ENCODE assay signal across 10 cellular contexts in the genomic region with DNA sequence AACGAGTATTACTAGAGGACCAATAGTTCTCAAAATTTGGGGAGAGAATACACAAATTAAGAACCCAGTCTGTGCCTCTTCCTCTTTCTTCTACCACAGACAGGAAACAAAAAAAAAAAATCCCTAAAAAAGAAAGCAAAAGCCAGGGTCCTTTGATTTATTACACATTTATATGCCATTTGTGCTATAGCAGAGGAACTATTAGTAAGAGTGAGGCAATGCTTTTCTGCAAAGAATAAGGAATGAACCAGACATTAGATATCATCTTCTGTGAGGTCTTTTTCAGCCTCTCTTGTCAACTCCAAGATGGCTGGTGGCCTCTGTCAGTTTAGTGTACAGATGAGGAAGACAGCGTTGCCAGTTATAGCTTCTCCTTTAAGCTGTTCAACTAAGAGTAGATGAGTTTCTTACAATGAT.
DNase-seq lines count a peak whose midpoint lies in the region; ATAC-seq and TF ChIP-seq lines count a peak whose summit lies in the region.
"Had no signal": no experiment of that assay in that cellular context is flagged by ENCODE, and none has a peak within 500 bp of the region (broad histone marks: within the 10 kb centered on the region; RNA-seq: fewer than 3 reads in every experiment).

No MANE protein-coding gene starts in this region.

- no peaks in the 10 kb centered on the region for H3K9me3 ChIP-seq in effector memory CD4-positive, alpha-beta T cell (ENCODE audit: control insufficient read depth, low read length)
- no peaks in the 10 kb centered on the region for H3K9me3 ChIP-seq in neural progenitor cell (ENCODE audit: low read depth)
- H3K9me3 ChIP-seq: Peyer's patch had no signal

- peak overlapping the region; percentile 8 for H3K27ac ChIP-seq in effector memory CD4-positive, alpha-beta T cell (ENCODE audit: insufficient read depth, low read length, poor library complexity, severe bottlenecking)
- H3K27ac ChIP-seq in neural progenitor cell: no peak overlapping the region

- ATAC-seq in GM21360 (IDR thresholded peaks at IDR 0.05; ENCODE audit: unreplicated experiment): peak; percentile 48
- no peak for ATAC-seq in HG02763 (IDR thresholded peaks at IDR 0.05; ENCODE audit: unreplicated experiment)
- no peak for ATAC-seq in HG03196 (IDR thresholded peaks at IDR 0.05; ENCODE audit: unreplicated experiment)

- no peak overlapping the region for H3K4me2 ChIP-seq in neural progenitor cell

- H3K27me3 ChIP-seq in effector memory CD4-positive, alpha-beta T cell (replicated peaks; ENCODE audit: control insufficient read depth, insufficient read depth, low read length, poor library complexity, severe bottlenecking): no peaks in the 10 kb centered on the region
- H3K27me3 ChIP-seq in neural progenitor cell: no peaks in the 10 kb centered on the region
- H3K27me3 ChIP-seq: Peyer's patch had no signal

- CTCF ChIA-PET in MCF 10A (lab: Yijun Ruan, JAX): interaction anchor here (0.7 kb wide), 2 partner anchors 12 to 157 kb away, joined by 3 read pairs; no protein-coding TSS in a partner anchor

- H3K9me3 Mint-ChIP-seq in MCF 10A (ENCODE audit: unreplicated experiment) (no peaks in the 10 kb centered on the region), neural progenitor cell (no peaks in the 10 kb centered on the region)

- H3K4me3 Mint-ChIP-seq in MCF 10A (ENCODE audit: unreplicated experiment): no peak overlapping the region
- no peak overlapping the region for H3K4me3 Mint-ChIP-seq in neural progenitor cell

- DNase-seq in GF-D8 (lab: John Stamatoyannopoulos, UW): peak; percentile 63
- peak; percentile 73 for DNase-seq in KG1 (lab: John Stamatoyannopoulos, UW)
- no peak for DNase-seq in effector memory CD4-positive, alpha-beta T cell
- DNase-seq in MCF 10A (ENCODE audit: unreplicated experiment): no peak
- no peak for DNase-seq in neural progenitor cell (ENCODE audit: low spot score)
- DNase-seq: stimulated activated CD8-positive, alpha-beta memory T cell treated with anti-CD3 and anti-CD28 coated beads, Interleukin-4, amount 100 ng/mL, for 48 hours had no signal

- H4K20me1 ChIP-seq in neural progenitor cell (ENCODE audit: low read depth): no peaks in the 10 kb centered on the region

- no peaks in the 10 kb centered on the region for H3K27me3 Mint-ChIP-seq in MCF 10A (ENCODE audit: insufficient read depth, unreplicated experiment)
- no peaks in the 10 kb centered on the region for H3K27me3 Mint-ChIP-seq in neural progenitor cell (ENCODE audit: insufficient read depth, low read depth)

- H3F3A ChIP-seq in neural progenitor cell (ENCODE audit: low read depth): peaks cover 6% of the 10 kb centered on the region

- no peaks in the 10 kb centered on the region for H3K4me1 ChIP-seq in effector memory CD4-positive, alpha-beta T cell (ENCODE audit: control insufficient read depth, insufficient read depth, low read length, poor library complexity, severe bottlenecking)
- H3K4me1 ChIP-seq in neural progenitor cell: peaks cover 27% of the 10 kb centered on the region

- H3K9ac ChIP-seq in neural progenitor cell: no peak overlapping the region

- H3K36me3 Mint-ChIP-seq in MCF 10A (ENCODE audit: insufficient read depth, unreplicated experiment) (no peaks in the 10 kb centered on the region), neural progenitor cell (peaks cover 25% of the 10 kb centered on the region)

- TF ChIP-seq CTCF in MCF 10A (IDR thresholded peaks at IDR 0.05; ENCODE audit: unreplicated experiment) (no peak), neural progenitor cell (IDR thresholded peaks at IDR 0.05) (no peak)

- intact Hi-C loops in MCF 10A (cut with micrococcal nuclease): no loop called here

- H2AFZ ChIP-seq in neural progenitor cell (replicated peaks): no peak overlapping the region

- H3K27ac Mint-ChIP-seq in MCF 10A (ENCODE audit: low read depth, unreplicated experiment) (no peak overlapping the region), neural progenitor cell (no peak overlapping the region)

- POLR2A ChIA-PET in MCF 10A (lab: Yijun Ruan, JAX): no interaction called here

- H3K4me3 ChIP-seq in effector memory CD4-positive, alpha-beta T cell (ENCODE audit: insufficient read depth, low read depth, low read length, poor library complexity, severe bottlenecking): peak overlapping the region; percentile 2
- H3K4me3 ChIP-seq in neural progenitor cell: no peak overlapping the region
- H3K4me3 ChIP-seq: Peyer's patch had no signal

- H3K79me2 ChIP-seq in neural progenitor cell (ENCODE audit: low read depth): peaks cover 29% of the 10 kb centered on the region

- BruUV-seq in MCF 10A (replicated peaks; lab: Mats Ljungman, UMichigan): no TSS peak

- H3K4me1 Mint-ChIP-seq in MCF 10A (ENCODE audit: insufficient read depth, unreplicated experiment): no peaks in the 10 kb centered on the region
- peaks cover 4% of the 10 kb centered on the region for H3K4me1 Mint-ChIP-seq in neural progenitor cell

- H3K36me3 ChIP-seq in effector memory CD4-positive, alpha-beta T cell (ENCODE audit: control insufficient read depth, insufficient read depth, low read length): peaks cover 3% of the 10 kb centered on the region
- H3K36me3 ChIP-seq in neural progenitor cell: peaks cover 8% of the 10 kb centered on the region

Comparison
In these comparisons a context has a peak if more than half of its experiments do, and no peak if none do; other contexts are left out.
1. DNase-seq: peak in GF-D8 (single experiment) and KG1 (single experiment); none in effector memory CD4-positive, alpha-beta T cell (0 of 3), MCF 10A (single experiment) and neural progenitor cell (single experiment).